Comparison of ENCODE assay signal across 9 cellular contexts in the genomic region with DNA sequence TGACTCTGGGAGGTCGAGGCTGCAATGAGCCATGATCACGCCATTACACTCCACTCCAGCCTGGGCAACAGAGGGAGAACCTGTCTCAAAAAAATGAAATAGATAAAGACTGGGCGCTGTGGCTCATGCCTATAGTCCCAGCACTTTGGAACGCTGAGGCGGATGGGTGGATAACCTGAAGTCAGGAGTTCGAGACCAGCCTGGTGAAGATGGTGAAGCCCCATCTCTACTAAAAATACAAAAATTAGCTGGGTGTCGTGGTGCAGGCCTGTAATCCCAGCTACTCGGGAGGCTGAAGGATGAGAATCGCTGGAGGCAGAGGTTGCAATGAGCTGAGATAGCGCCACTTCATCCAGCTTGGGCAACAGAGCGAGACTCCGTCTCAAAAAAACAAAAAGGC. TPM values are rescaled to one million over a fixed set of nuclear protein-coding genes. Genes with fewer than 3 reads are reported as not detected.
A peak's percentile ranks its signal among the peaks of the same experiment; 100 is the strongest.
DNase-seq lines count a peak whose midpoint lies in the region; ATAC-seq and TF ChIP-seq lines count a peak whose summit lies in the region.
"Had no signal": no experiment of that assay in that cellular context is flagged by ENCODE, and none has a peak within 500 bp of the region (broad histone marks: within the 10 kb centered on the region; RNA-seq: fewer than 3 reads in every experiment).

No MANE protein-coding gene starts in this region.

- ATAC-seq in activated T-cell treated with anti-CD3 and anti-CD28 coated beads, Interleukin-2, amount 50 U/mL, for 4 hours: no peak
- no peak for ATAC-seq in PC-3

- H3K4me3 Mint-ChIP-seq in activated T-cell treated with anti-CD3 and anti-CD28 coated beads, Interleukin-2, amount 50 U/mL, for 4 hours: peak overlapping the region; percentile 67
- no peak overlapping the region for H3K4me3 Mint-ChIP-seq in endothelial cell (ENCODE audit: unreplicated experiment)

- H3K9me3 Mint-ChIP-seq in activated T-cell treated with anti-CD3 and anti-CD28 coated beads, Interleukin-2, amount 50 U/mL, for 4 hours: no peaks in the 10 kb centered on the region
- no peaks in the 10 kb centered on the region for H3K9me3 Mint-ChIP-seq in endothelial cell (ENCODE audit: unreplicated experiment)

- no peaks in the 10 kb centered on the region for H3K9me3 ChIP-seq in PC-3 (ENCODE audit: low read length)

- no peaks in the 10 kb centered on the region for H3F3A ChIP-seq in PC-3 (ENCODE audit: low read length, unreplicated experiment)

- no peaks in the 10 kb centered on the region for H3K27me3 ChIP-seq in PC-3 (ENCODE audit: low read length)
- H3K27me3 ChIP-seq: foreskin keratinocyte had no signal

- DNase-seq in activated T-cell treated with anti-CD3 and anti-CD28 coated beads, Interleukin-2, amount 50 U/mL, for 4 hours: no peak
- DNase-seq in activated T-cell treated with anti-CD3 and anti-CD28 coated beads, Interleukin-2, amount 50 U/mL, for 1 hour: no peak
- DNase-seq in PC-3: no peak
- no peak for DNase-seq in endothelial cell (ENCODE audit: low spot score)
- no peak for DNase-seq in skeletal muscle cell (ENCODE audit: low read depth)
- no peak for DNase-seq in stimulated activated CD4-positive, alpha-beta T cell treated with anti-CD3 and anti-CD28 coated beads, Interleukin-4, amount 100 ng/mL, for 4 hours
- DNase-seq in effector CD8-positive, alpha-beta T cell (lab: John Stamatoyannopoulos, UW): no peak
- no peak for DNase-seq in NCI-H187 (lab: John Stamatoyannopoulos, UW)

- peaks cover 20% of the 10 kb centered on the region for H3K36me3 ChIP-seq in PC-3 (ENCODE audit: low read depth, low read length)

- no peak overlapping the region for H3K27ac ChIP-seq in PC-3 (ENCODE audit: low read length)

- H3K9me2 ChIP-seq in PC-3 (replicated peaks; ENCODE audit: low read length): no peaks in the 10 kb centered on the region

- peaks cover 29% of the 10 kb centered on the region for H4K20me1 ChIP-seq in PC-3 (ENCODE audit: low read length)

- no peak for TF ChIP-seq CTCF in PC-3 (conservative IDR thresholded peaks at IDR 0.05; ENCODE audit: low read depth, low read length)
- TF ChIP-seq CTCF in endothelial cell (IDR thresholded peaks at IDR 0.05; ENCODE audit: unreplicated experiment): no peak

- CTCF ChIA-PET in PC-3 (lab: Charles Lee): no interaction called here

- H3K4me1 ChIP-seq in PC-3 (ENCODE audit: insufficient read depth, low read length): peaks cover 9% of the 10 kb centered on the region

- BruUV-seq in PC-3 (replicated peaks; lab: Mats Ljungman, UMichigan): no TSS peak

- H3K79me2 ChIP-seq in PC-3 (ENCODE audit: low read length): peaks cover 51% of the 10 kb centered on the region

- peak overlapping the region; percentile 77; the same call in 1 of the 2 replicates for H3K4me3 ChIP-seq in PC-3 (ENCODE audit: low read length)
- H3K4me3 ChIP-seq in skeletal muscle cell (ENCODE audit: low read depth, low read length): peak overlapping the region; percentile 99

- intact Hi-C loops in PC-3 (cut with micrococcal nuclease): no loop called here

- H3K9ac ChIP-seq in PC-3 (ENCODE audit: low read length): peak overlapping the region; percentile 99; the same call in 1 of the 2 replicates

- peak overlapping the region; percentile 84 for H3K4me2 ChIP-seq in PC-3 (ENCODE audit: low read length)

- H2AFZ ChIP-seq in PC-3 (ENCODE audit: low read length): no peak overlapping the region

- POLR2A ChIA-PET in PC-3 (lab: Charles Lee; ENCODE audit: unreplicated experiment): no interaction called here

- peaks cover 24% of the 10 kb centered on the region for H3K4me1 Mint-ChIP-seq in activated T-cell treated with anti-CD3 and anti-CD28 coated beads, Interleukin-2, amount 50 U/mL, for 4 hours (ENCODE audit: low read depth)
- H3K4me1 Mint-ChIP-seq in endothelial cell (ENCODE audit: unreplicated experiment): peaks cover 13% of the 10 kb centered on the region

- H3K27ac Mint-ChIP-seq in endothelial cell (ENCODE audit: unreplicated experiment): peak overlapping the region; percentile 52

- peaks cover 28% of the 10 kb centered on the region for H3K36me3 Mint-ChIP-seq in activated T-cell treated with anti-CD3 and anti-CD28 coated beads, Interleukin-2, amount 50 U/mL, for 4 hours (ENCODE audit: insufficient read depth)
- peaks cover 5% of the 10 kb centered on the region for H3K36me3 Mint-ChIP-seq in endothelial cell (ENCODE audit: low read depth, unreplicated experiment)

- H3K27me3 Mint-ChIP-seq in activated T-cell treated with anti-CD3 and anti-CD28 coated beads, Interleukin-2, amount 50 U/mL, for 4 hours (ENCODE audit: low read depth): no peaks in the 10 kb centered on the region
- H3K27me3 Mint-ChIP-seq in endothelial cell (ENCODE audit: unreplicated experiment): peaks cover 9% of the 10 kb centered on the region

RNA-seq across cellular contexts. Expression of a gene that starts 1.1 kb away (rescaled TPM):
- 100 to 1,000 TPM; 443 to 481 (median 460) TPM for total RNA-seq in activated T-cell treated with anti-CD3 and anti-CD28 coated beads, Interleukin-2, amount 50 U/mL, for 4 hours
- total RNA-seq in PC-3 (2014; rRNA removed) (159 and 169 TPM in 2 replicates), endothelial cell (ENCODE audit: unreplicated experiment) (38.5 TPM)

RNA-seq across cellular contexts. Expression of a gene that starts 33.7 kb away (rescaled TPM):
- 10 to 100 TPM in 1 of 3 donors, 1 to 10 TPM in 2; 7.5 to 11.4 (median 9.3) TPM for total RNA-seq in activated T-cell treated with anti-CD3 and anti-CD28 coated beads, Interleukin-2, amount 50 U/mL, for 4 hours
- total RNA-seq in PC-3 (2014; rRNA removed) (65.9 and 72.9 TPM in 2 replicates), endothelial cell (ENCODE audit: unreplicated experiment) (26.2 TPM)

RNA-seq across cellular contexts. Expression of a gene that starts 53.8 kb away (rescaled TPM):
- total RNA-seq in activated T-cell treated with anti-CD3 and anti-CD28 coated beads, Interleukin-2, amount 50 U/mL, for 4 hours: 10 to 100 TPM; 42.4 to 52.8 (median 43.7) TPM
- total RNA-seq in PC-3 (2014; rRNA removed) (40.4 and 41.4 TPM in 2 replicates), endothelial cell (ENCODE audit: unreplicated experiment) (35.2 TPM)
